ENCODE assay signal across 26 cellular contexts in genomic region chr3:129549805-129550204, GRCh38. TPM values are rescaled to one million over a fixed set of nuclear protein-coding genes. Genes with fewer than 3 reads are reported as not detected.
"Had no signal": no experiment of that assay in that cellular context is flagged by ENCODE, and none has a peak within 500 bp of the region (broad histone marks: within the 10 kb centered on the region; RNA-seq: fewer than 3 reads in every experiment).

No MANE protein-coding gene starts in this region.

- H3K36me3 ChIP-seq: neutrophil, right lobe of liver, tibial nerve, vagina had no signal

- H3K27ac ChIP-seq: dorsolateral prefrontal cortex, neutrophil, parathyroid adenoma, right lobe of liver, tibial nerve, vagina had no signal

- H3K4me3 ChIP-seq: dorsolateral prefrontal cortex, lung, right lobe of liver, tibial nerve, vagina had no signal

- H3K4me3 Mint-ChIP-seq: activated B cell treated with CpG ODN at 0.5 μM for 24 hours; activated CD4-positive, alpha-beta memory T cell treated with anti-CD3 and anti-CD28 coated beads, Interleukin-2, amount 10 ng/mL, durations not matched to agents 7 days and 5 days; activated T-cell treated with anti-CD3 and anti-CD28 coated beads, Interleukin-2, amount 50 U/mL, for 24 hours; brain; mesothelial cell of epicardium; natural killer cell treated with Interleukin-12 subunit alpha and Interleukin-12 subunit beta and Interleukin-15 and Interleukin-18, amount 100 ng/mL, for 72 hours; stimulated activated naive CD8-positive, alpha-beta T cell treated with anti-CD3 and anti-CD28 coated beads, Interleukin-15, Interleukin-2, amounts not matched to agents 100 ng/mL and 50 ng/mL, for 24 hours had no signal

- H2AFZ ChIP-seq: parathyroid adenoma had no signal

- H3K27ac Mint-ChIP-seq: activated B cell treated with CpG ODN at 0.5 μM for 24 hours; activated CD4-positive, alpha-beta memory T cell treated with anti-CD3 and anti-CD28 coated beads, Interleukin-2, amount 10 ng/mL, durations not matched to agents 7 days and 5 days; activated T-cell treated with anti-CD3 and anti-CD28 coated beads, Interleukin-2, amount 50 U/mL, for 24 hours; activated T-helper 2 cell treated with anti-CD3 and anti-CD28 coated beads, Interferon-gamma antibody, Interleukin-2, Interleukin-4, amounts not matched to agents 10 μg/mL and 5 μg/mL and 100 μg/mL, durations not matched to agents 14 hours and 24 hours and 36 hours; mesothelial cell of epicardium; natural killer cell treated with Interleukin-12 subunit alpha and Interleukin-12 subunit beta and Interleukin-15 and Interleukin-18, amount 100 ng/mL, for 72 hours; stimulated activated naive CD8-positive, alpha-beta T cell treated with anti-CD3 and anti-CD28 coated beads, Interleukin-15, Interleukin-2, amounts not matched to agents 100 ng/mL and 50 ng/mL, for 24 hours had no signal

- H3K9me3 ChIP-seq: neutrophil, right lobe of liver, tibial nerve, vagina had no signal

- H3K36me3 Mint-ChIP-seq: brain; mesothelial cell of epicardium; natural killer cell treated with Interleukin-12 subunit alpha and Interleukin-12 subunit beta and Interleukin-15 and Interleukin-18, amount 100 ng/mL, for 72 hours had no signal

- H3K9me3 Mint-ChIP-seq: activated B cell treated with CpG ODN at 0.5 μM for 24 hours; activated CD4-positive, alpha-beta memory T cell treated with anti-CD3 and anti-CD28 coated beads, Interleukin-2, amount 10 ng/mL, durations not matched to agents 7 days and 5 days; activated T-cell treated with anti-CD3 and anti-CD28 coated beads, Interleukin-2, amount 50 U/mL, for 24 hours; activated T-helper 2 cell treated with anti-CD3 and anti-CD28 coated beads, Interferon-gamma antibody, Interleukin-2, Interleukin-4, amounts not matched to agents 10 μg/mL and 5 μg/mL and 100 μg/mL, durations not matched to agents 14 hours and 24 hours and 36 hours; mesothelial cell of epicardium; natural killer cell treated with Interleukin-12 subunit alpha and Interleukin-12 subunit beta and Interleukin-15 and Interleukin-18, amount 100 ng/mL, for 72 hours; stimulated activated naive CD8-positive, alpha-beta T cell treated with anti-CD3 and anti-CD28 coated beads, Interleukin-15, Interleukin-2, amounts not matched to agents 100 ng/mL and 50 ng/mL, for 24 hours had no signal

- H3K27me3 Mint-ChIP-seq: activated B cell treated with CpG ODN at 0.5 μM for 24 hours had no signal

- H3K9ac ChIP-seq: parathyroid adenoma had no signal

- DNase-seq: activated B cell treated with CpG ODN at 0.5 μM for 24 hours; activated CD4-positive, alpha-beta memory T cell treated with anti-CD3 and anti-CD28 coated beads, Interleukin-2, amount 10 ng/mL, durations not matched to agents 7 days and 5 days; activated CD4-positive, alpha-beta T cell treated with anti-CD3 and anti-CD28 coated beads for 4 hours; activated naive CD4-positive, alpha-beta T cell treated with Interleukin-2 at 50 U/mL for 16 hours; activated T-cell treated with anti-CD3 and anti-CD28 coated beads, Interleukin-2, amount 50 U/mL, for 24 hours; caudate nucleus; dorsolateral prefrontal cortex; hypothalamus; right lobe of liver; small intestine; stimulated activated CD4-positive, alpha-beta T cell treated with anti-CD3 and anti-CD28 coated beads, Interleukin-15, amount 100 ng/mL, for 24 hours; stimulated activated CD4-positive, alpha-beta T cell treated with anti-CD3 and anti-CD28 coated beads, Interleukin-2, amount 100 ng/mL, for 48 hours had no signal

- H3K27me3 ChIP-seq: dorsolateral prefrontal cortex, neutrophil, right lobe of liver, tibial nerve, vagina had no signal

- H3K79me2 ChIP-seq: parathyroid adenoma had no signal

- H3K4me1 ChIP-seq: parathyroid adenoma had no signal

RNA-seq across cellular contexts. Expression of gene H1-8, which starts 6.8 kb away (rescaled TPM):
- total RNA-seq: activated B cell treated with CpG ODN at 0.5 μM for 24 hours; activated CD4-positive, alpha-beta memory T cell treated with anti-CD3 and anti-CD28 coated beads, Interleukin-2, amount 10 ng/mL, durations not matched to agents 7 days and 5 days; activated T-helper 2 cell treated with anti-CD3 and anti-CD28 coated beads, Interferon-gamma antibody, Interleukin-2, Interleukin-4, amounts not matched to agents 10 μg/mL and 5 μg/mL and 100 μg/mL, durations not matched to agents 14 hours and 24 hours and 36 hours; dorsolateral prefrontal cortex; frontal cortex; left lobe of liver; lung; mesothelial cell of epicardium; natural killer cell treated with Interleukin-12 subunit alpha and Interleukin-12 subunit beta and Interleukin-15 and Interleukin-18, amount 100 ng/mL, for 72 hours; right lobe of liver; tibial nerve; vagina had no signal
- polyA plus RNA-seq: esophagus, keratinocyte, lung, small intestine had no signal

RNA-seq across cellular contexts. Expression of gene RHO, which starts 21.4 kb away (rescaled TPM):
- total RNA-seq: activated B cell treated with CpG ODN at 0.5 μM for 24 hours; activated CD4-positive, alpha-beta memory T cell treated with anti-CD3 and anti-CD28 coated beads, Interleukin-2, amount 10 ng/mL, durations not matched to agents 7 days and 5 days; activated T-helper 2 cell treated with anti-CD3 and anti-CD28 coated beads, Interferon-gamma antibody, Interleukin-2, Interleukin-4, amounts not matched to agents 10 μg/mL and 5 μg/mL and 100 μg/mL, durations not matched to agents 14 hours and 24 hours and 36 hours; frontal cortex; left lobe of liver; lung; natural killer cell treated with Interleukin-12 subunit alpha and Interleukin-12 subunit beta and Interleukin-15 and Interleukin-18, amount 100 ng/mL, for 72 hours; right lobe of liver; tibial nerve; vagina had no signal
- polyA plus RNA-seq: esophagus, keratinocyte, small intestine had no signal
